30 cellular contexts compared by ENCODE assay signal in genomic region chr1:210397252-210397651, GRCh38.
A peak's percentile ranks its signal among the peaks of the same experiment; 100 is the strongest.
DNase-seq lines count a peak whose midpoint lies in the region; ATAC-seq, FAIRE-seq and TF ChIP-seq lines count a peak whose summit lies in the region.
"Had no signal": no experiment of that assay in that cellular context is flagged by ENCODE, and none has a peak within 500 bp of the region (broad histone marks: within the 10 kb centered on the region; RNA-seq: fewer than 3 reads in every experiment).

No MANE protein-coding gene starts in this region.

- no peak for ATAC-seq in GM21576 (IDR thresholded peaks at IDR 0.05; ENCODE audit: unreplicated experiment)
- ATAC-seq: A549; activated CD4-positive, CD25-positive, alpha-beta regulatory T cell treated with anti-CD3 and anti-CD28 coated beads, Interleukin-2, amount 50 U/mL, for 24 hours; activated T-cell treated with anti-CD3 and anti-CD28 coated beads, Interleukin-2, amount 50 U/mL, for 72 hours; stimulated activated naive B cell treated with anti-CD40 and anti-IgM and Interleukin-4, amounts not matched to agents 10 μg/mL and 1 μg/mL and 100 μg/mL, for 72 hours had no signal

- no peak for TF ChIP-seq CTCF in fibroblast of villous mesenchyme (IDR thresholded peaks at IDR 0.05; ENCODE audit: insufficient read depth, low read depth, low read length)

- FAIRE-seq in frontal cortex (lab: Jason Lieb, UNC): no peak
- FAIRE-seq: A549, GM18507, keratinocyte, small intestine, urothelium cell line had no signal

- DNase-seq in EH (ENCODE audit: low read depth) (peak; percentile 23), RPMI7951 (ENCODE audit: low read depth) (peak; percentile 26), astrocyte of the hippocampus (ENCODE audit: low read depth, low spot score) (peak; percentile 44), fibroblast of villous mesenchyme (ENCODE audit: low read depth) (peak; percentile 74), frontal cortex (ENCODE audit: low spot score in 2 of 2) (no peak), ureter (ENCODE audit: low spot score) (no peak), NCI-H82 treated with DMSO at 0.1 percent for 48 hours (lab: John Stamatoyannopoulos, UW; ENCODE audit: unreplicated experiment) (no peak)
- DNase-seq: activated CD4-positive, alpha-beta memory T cell treated with anti-CD3 and anti-CD28 coated beads for 36 hours; activated naive CD4-positive, alpha-beta T cell treated with Interleukin-2 at 50 U/mL for 16 hours; activated T-cell treated with anti-CD3 and anti-CD28 coated beads, Interleukin-2, amount 50 U/mL, for 72 hours; AML-193; CD4-positive, alpha-beta T cell; central memory CD4-positive, alpha-beta T cell; DND-41; GOT3; HFFc6; NCI-H1092 treated with DMSO at 0.1 percent for 48 hours; NCI-H187; NCI-H2171; small intestine; stimulated activated naive B cell treated with anti-CD40 and anti-IgM and Interleukin-4, amounts not matched to agents 10 μg/mL and 1 μg/mL and 100 μg/mL, for 72 hours; T-helper 2 cell; testis had no signal

- H3K4me3 ChIP-seq in fibroblast of villous mesenchyme (ENCODE audit: low read depth, low read length): no peak overlapping the region
- H3K4me3 ChIP-seq: A549, esophagus muscularis mucosa, testis had no signal

Comparison
In these comparisons a context has a peak if more than half of its experiments do, and no peak if none do; other contexts are left out.
1. DNase-seq: peak in EH (single experiment), RPMI7951 (single experiment), astrocyte of the hippocampus (single experiment) and fibroblast of villous mesenchyme (single experiment); none in frontal cortex (0 of 2), ureter (single experiment) and NCI-H82 treated with DMSO at 0.1 percent for 48 hours (single experiment).